8 cellular contexts compared by ENCODE assay signal in the genomic region with DNA sequence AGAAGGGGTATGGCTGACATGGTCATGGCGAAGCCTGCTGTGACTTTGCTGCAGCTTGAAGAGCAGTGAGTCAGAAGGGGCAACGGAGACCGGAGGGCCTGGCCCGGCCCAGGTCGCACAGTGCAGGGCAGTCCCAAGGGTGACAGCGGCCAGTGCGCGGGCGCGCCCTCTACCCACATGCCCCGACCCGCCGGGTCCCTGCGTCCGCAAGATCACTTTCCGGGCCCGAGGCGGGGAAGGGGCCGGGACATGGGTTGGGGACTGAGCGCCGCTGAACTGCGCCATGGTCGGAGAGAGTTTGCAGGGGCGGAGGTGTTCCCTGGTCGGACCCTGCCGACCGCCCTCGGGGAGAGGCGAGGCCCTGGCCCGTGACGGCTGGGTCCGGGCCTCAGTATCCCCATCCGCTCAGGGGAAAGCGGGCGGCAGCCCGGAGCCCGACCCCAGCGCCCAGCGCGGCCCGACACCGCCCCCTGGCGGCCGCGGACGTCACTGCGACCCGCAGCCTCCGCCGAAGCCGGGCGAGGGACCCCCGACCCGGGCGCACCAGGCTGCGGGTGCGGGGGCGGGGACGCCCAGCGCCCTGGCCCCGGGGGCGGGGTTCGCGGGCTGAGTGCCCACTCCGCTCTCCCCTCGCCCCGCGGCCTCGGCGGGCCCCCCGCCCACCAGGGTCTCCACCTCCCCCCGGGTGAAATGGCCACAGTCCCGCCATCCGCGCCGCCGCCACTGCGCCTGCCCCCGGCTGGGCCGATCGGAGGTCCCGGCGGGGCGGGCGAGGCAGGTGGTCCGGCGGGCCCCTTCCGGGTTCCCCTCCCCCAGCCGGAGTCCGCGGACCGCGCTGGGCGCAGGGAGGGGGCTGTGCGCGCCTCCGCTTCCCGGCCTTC. TPM values are rescaled to one million over a fixed set of nuclear protein-coding genes. Genes with fewer than 3 reads are reported as not detected.
DNase-seq lines count a peak whose midpoint lies in the region; ATAC-seq lines count a peak whose summit lies in the region.

No MANE protein-coding gene starts in this region.

- intact Hi-C loops in activated CD4-positive, alpha-beta memory T cell treated with anti-CD3 and anti-CD28 coated beads for 36 hours (cut with micrococcal nuclease): loop anchor here (1.0 kb wide), 1 partner anchor 78 kb away; no protein-coding TSS in a partner anchor

- POLR2A ChIA-PET in activated CD4-positive, alpha-beta memory T cell treated with anti-CD3 and anti-CD28 coated beads for 36 hours (lab: Charles Lee): interaction anchor here (0.6 kb wide), 1 partner anchor 26 kb away, joined by 3 read pairs; no protein-coding TSS in a partner anchor

- H3K4me3 ChIP-seq in mononuclear cell (ENCODE audit: low read length): peak overlapping the region; percentile 42

- DNase-seq in COLO668 (lab: John Stamatoyannopoulos, UW; ENCODE audit: unreplicated experiment) (peak; percentile 45), NCI-H1105 treated with DMSO at 0.1 percent for 48 hours (lab: John Stamatoyannopoulos, UW) (peak; percentile 17)
- peak; percentile 70 for DNase-seq in activated CD4-positive, alpha-beta memory T cell treated with anti-CD3 and anti-CD28 coated beads for 36 hours
- peak; percentile 61 to 69 (median 61) for DNase-seq in effector memory CD8-positive, alpha-beta T cell

- no peak overlapping the region for H3K27ac Mint-ChIP-seq in activated CD4-positive, alpha-beta memory T cell treated with anti-CD3 and anti-CD28 coated beads for 36 hours
- peak overlapping the region; percentile 56 to 69 for H3K27ac Mint-ChIP-seq in effector memory CD8-positive, alpha-beta T cell
- H3K27ac Mint-ChIP-seq in stimulated activated memory B cell treated with anti-CD40 and anti-IgM and Interleukin-4, amounts not matched to agents 10 μg/mL and 1 μg/mL and 100 μg/mL, for 72 hours: peak overlapping the region; percentile 92

- H3K9me3 Mint-ChIP-seq in activated CD4-positive, alpha-beta memory T cell treated with anti-CD3 and anti-CD28 coated beads for 36 hours: no peaks in the 10 kb centered on the region
- no peaks in the 10 kb centered on the region for H3K9me3 Mint-ChIP-seq in effector memory CD8-positive, alpha-beta T cell
- no peaks in the 10 kb centered on the region for H3K9me3 Mint-ChIP-seq in stimulated activated memory B cell treated with anti-CD40 and anti-IgM and Interleukin-4, amounts not matched to agents 10 μg/mL and 1 μg/mL and 100 μg/mL, for 72 hours

- CTCF ChIA-PET in activated CD4-positive, alpha-beta memory T cell treated with anti-CD3 and anti-CD28 coated beads for 36 hours (lab: Charles Lee): interaction anchor here (0.6 to 3.3 kb wide), 10 partner anchors 7 to 195 kb away, joined by 3 to 74 read pairs (median 4); no protein-coding TSS in a partner anchor

- peaks cover 11% of the 10 kb centered on the region for H3K4me1 ChIP-seq in mononuclear cell (ENCODE audit: insufficient read depth, low read length)

- no peaks in the 10 kb centered on the region for H3K9me3 ChIP-seq in mononuclear cell (ENCODE audit: low read depth, low read length)

- peak overlapping the region; percentile 69 for H3K4me3 Mint-ChIP-seq in activated CD4-positive, alpha-beta memory T cell treated with anti-CD3 and anti-CD28 coated beads for 36 hours
- H3K4me3 Mint-ChIP-seq in effector memory CD8-positive, alpha-beta T cell: peak overlapping the region; percentile 81 to 84
- H3K4me3 Mint-ChIP-seq in stimulated activated memory B cell treated with anti-CD40 and anti-IgM and Interleukin-4, amounts not matched to agents 10 μg/mL and 1 μg/mL and 100 μg/mL, for 72 hours: peak overlapping the region; percentile 84

- peaks cover 7% of the 10 kb centered on the region for H3K27me3 Mint-ChIP-seq in activated CD4-positive, alpha-beta memory T cell treated with anti-CD3 and anti-CD28 coated beads for 36 hours
- no peaks in the 10 kb centered on the region for H3K27me3 Mint-ChIP-seq in effector memory CD8-positive, alpha-beta T cell
- H3K27me3 Mint-ChIP-seq in stimulated activated memory B cell treated with anti-CD40 and anti-IgM and Interleukin-4, amounts not matched to agents 10 μg/mL and 1 μg/mL and 100 μg/mL, for 72 hours: peaks cover 11% of the 10 kb centered on the region

- no peaks in the 10 kb centered on the region for H3K27me3 ChIP-seq in mononuclear cell (ENCODE audit: insufficient read depth, low read length)

- H3K4me1 Mint-ChIP-seq in activated CD4-positive, alpha-beta memory T cell treated with anti-CD3 and anti-CD28 coated beads for 36 hours (ENCODE audit: low read depth): peaks cover 3% of the 10 kb centered on the region
- peaks cover 4 to 6% of the 10 kb centered on the region in 2 donors for H3K4me1 Mint-ChIP-seq in effector memory CD8-positive, alpha-beta T cell (ENCODE audit: low read depth in 2 of 2)
- H3K4me1 Mint-ChIP-seq in stimulated activated memory B cell treated with anti-CD40 and anti-IgM and Interleukin-4, amounts not matched to agents 10 μg/mL and 1 μg/mL and 100 μg/mL, for 72 hours: peaks cover 11% of the 10 kb centered on the region

- ATAC-seq in GM21390 (IDR thresholded peaks at IDR 0.05; ENCODE audit: unreplicated experiment) (peak; percentile 66), HG02642 (IDR thresholded peaks at IDR 0.05; ENCODE audit: poor library complexity, unreplicated experiment) (no peak)
- ATAC-seq in effector memory CD8-positive, alpha-beta T cell (replicated peaks): peak; percentile 89
- peak; percentile 86 for ATAC-seq in stimulated activated memory B cell treated with anti-CD40 and anti-IgM and Interleukin-4, amounts not matched to agents 10 μg/mL and 1 μg/mL and 100 μg/mL, for 72 hours

- H3K36me3 Mint-ChIP-seq in activated CD4-positive, alpha-beta memory T cell treated with anti-CD3 and anti-CD28 coated beads for 36 hours: no peaks in the 10 kb centered on the region
- peaks cover 12% of the 10 kb centered on the region for H3K36me3 Mint-ChIP-seq in effector memory CD8-positive, alpha-beta T cell (ENCODE audit: insufficient read depth)
- H3K36me3 Mint-ChIP-seq in stimulated activated memory B cell treated with anti-CD40 and anti-IgM and Interleukin-4, amounts not matched to agents 10 μg/mL and 1 μg/mL and 100 μg/mL, for 72 hours: no peaks in the 10 kb centered on the region

RNA-seq across cellular contexts. Expression of a gene that starts 7.2 kb away (rescaled TPM):
- total RNA-seq in activated CD4-positive, alpha-beta memory T cell treated with anti-CD3 and anti-CD28 coated beads for 36 hours: 10 to 100 TPM; 15.2 to 17.5 TPM
- total RNA-seq in mononuclear cell: 12.4 TPM

Comparison
In these comparisons a context has a peak if more than half of its experiments do, and no peak if none do; other contexts are left out.
1. DNase-seq: peak in every context shown above with its lines; median percentile 70 in activated CD4-positive, alpha-beta memory T cell treated with anti-CD3 and anti-CD28 coated beads for 36 hours; 61 in effector memory CD8-positive, alpha-beta T cell; 45 in COLO668; 17 in NCI-H1105 treated with DMSO at 0.1 percent for 48 hours.